9 cellular contexts compared by ENCODE assay signal in the genomic region with DNA sequence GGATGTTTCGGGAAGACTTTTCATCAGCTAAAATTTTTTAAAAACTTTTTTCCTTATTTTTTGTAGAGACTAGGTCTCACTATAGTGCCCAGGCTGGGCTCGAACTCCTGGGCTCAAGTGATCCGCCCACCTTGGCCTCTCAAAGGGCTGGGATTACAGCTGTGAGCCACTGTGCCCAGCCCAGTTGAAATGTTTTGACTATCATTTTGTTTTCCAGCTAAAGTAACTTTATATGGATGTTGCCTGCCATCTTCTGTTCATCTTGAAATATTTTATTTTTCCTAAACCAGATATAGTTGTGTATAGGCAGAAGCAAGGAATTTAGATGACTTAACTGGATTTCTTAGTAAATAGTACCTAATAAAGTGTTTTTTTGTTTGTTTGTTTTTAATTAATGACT. TPM values are rescaled to one million over a fixed set of nuclear protein-coding genes. Genes with fewer than 3 reads are reported as not detected.
DNase-seq lines count a peak whose midpoint lies in the region; ATAC-seq, FAIRE-seq and TF ChIP-seq lines count a peak whose summit lies in the region.
"Had no signal": no experiment of that assay in that cellular context is flagged by ENCODE, and none has a peak within 500 bp of the region (broad histone marks: within the 10 kb centered on the region; RNA-seq: fewer than 3 reads in every experiment).

No MANE protein-coding gene starts in this region.

- H2BK120ac ChIP-seq in mesenchymal stem cell (ENCODE audit: low read depth, low read length) = no peak overlapping the region

- no peaks in the 10 kb centered on the region for H3K4me1 Mint-ChIP-seq in endothelial cell (ENCODE audit: unreplicated experiment)
- H3K4me1 Mint-ChIP-seq in activated CD8-positive, alpha-beta T cell treated with anti-CD3 and anti-CD28 coated beads, Interleukin-2, amount 10 ng/mL, durations not matched to agents 7 days and 5 days (ENCODE audit: low read depth) = no peaks in the 10 kb centered on the region

- H4K8ac ChIP-seq in mesenchymal stem cell (ENCODE audit: low read length) = no peak overlapping the region

- H3K18ac ChIP-seq in mesenchymal stem cell (ENCODE audit: low read depth in 1 of 2, low read length in 2 of 2) = no peak overlapping the region

- H3K4me3 ChIP-seq in AG09309 (ENCODE audit: control insufficient read depth, low read depth, low read length) = no peak overlapping the region
- no peak overlapping the region for H3K4me3 ChIP-seq in mesenchymal stem cell (ENCODE audit: insufficient read depth in 1 of 2, low read depth in 1 of 2, low read length in 2 of 2)
- H3K4me3 ChIP-seq: SJCRH30 had no signal

- no peak overlapping the region for H3K27ac ChIP-seq in mesenchymal stem cell (ENCODE audit: low read length, poor library complexity, severe bottlenecking)
- H3K27ac ChIP-seq: SJCRH30 had no signal

- POLR2A ChIA-PET in activated CD8-positive, alpha-beta T cell treated with anti-CD3 and anti-CD28 coated beads, Interleukin-2, amount 10 ng/mL, durations not matched to agents 7 days and 5 days (lab: Charles Lee) = no interaction called here

- H3K9ac ChIP-seq in mesenchymal stem cell (ENCODE audit: low read length) = peak overlapping the region; percentile 78

- DNase-seq in AG09309 (ENCODE audit: low read depth) (no peak), MV-4-11 (lab: John Stamatoyannopoulos, UW) (peak; percentile 14), mesenchymal stem cell (peak; percentile 43), endothelial cell (ENCODE audit: low spot score) (no peak), SIG-M5 (lab: John Stamatoyannopoulos, UW) (no peak)
- no peak for DNase-seq in activated CD8-positive, alpha-beta T cell treated with anti-CD3 and anti-CD28 coated beads, Interleukin-2, amount 10 ng/mL, durations not matched to agents 7 days and 5 days

- FAIRE-seq in endometrium (lab: Jason Lieb, UNC) = peak; percentile 87

- no peaks in the 10 kb centered on the region for H3K9me3 ChIP-seq in mesenchymal stem cell (ENCODE audit: control insufficient read depth, low read length)
- H3K9me3 ChIP-seq: SJCRH30 had no signal

- no peaks in the 10 kb centered on the region for H3K27me3 ChIP-seq in mesenchymal stem cell (ENCODE audit: control insufficient read depth in 1 of 2, insufficient read depth in 1 of 2, low read length in 2 of 2)
- H3K27me3 ChIP-seq: SJCRH30 had no signal

- no peak overlapping the region for H2BK15ac ChIP-seq in mesenchymal stem cell (ENCODE audit: low read depth, poor library complexity, severe bottlenecking)

- no peak overlapping the region for H3K27ac Mint-ChIP-seq in endothelial cell (ENCODE audit: unreplicated experiment)
- H3K27ac Mint-ChIP-seq in activated CD8-positive, alpha-beta T cell treated with anti-CD3 and anti-CD28 coated beads, Interleukin-2, amount 10 ng/mL, durations not matched to agents 7 days and 5 days = no peak overlapping the region

- ATAC-seq in activated CD8-positive, alpha-beta T cell treated with anti-CD3 and anti-CD28 coated beads, Interleukin-2, amount 10 ng/mL, durations not matched to agents 7 days and 5 days = no peak
- ATAC-seq in HG03175 (IDR thresholded peaks at IDR 0.05; ENCODE audit: unreplicated experiment) = no peak

- peaks cover 0 to 30% of the 10 kb centered on the region in 2 experiments for H3K36me3 ChIP-seq in mesenchymal stem cell (ENCODE audit: control insufficient read depth in 1 of 2, insufficient read depth in 2 of 2, low read depth in 1 of 2, low read length in 2 of 2)
- H3K36me3 ChIP-seq: SJCRH30 had no signal

- H2AK5ac ChIP-seq in mesenchymal stem cell (ENCODE audit: low read length, severe bottlenecking) = no peak overlapping the region

- H3K27me3 Mint-ChIP-seq in endothelial cell (ENCODE audit: unreplicated experiment) = no peaks in the 10 kb centered on the region
- peaks cover 11% of the 10 kb centered on the region for H3K27me3 Mint-ChIP-seq in activated CD8-positive, alpha-beta T cell treated with anti-CD3 and anti-CD28 coated beads, Interleukin-2, amount 10 ng/mL, durations not matched to agents 7 days and 5 days (ENCODE audit: low read depth)

- CTCF ChIA-PET in activated CD8-positive, alpha-beta T cell treated with anti-CD3 and anti-CD28 coated beads, Interleukin-2, amount 10 ng/mL, durations not matched to agents 7 days and 5 days (lab: Charles Lee) = interaction anchor here (1.0 to 1.2 kb wide), 2 partner anchors 9 to 124 kb away, joined by 3 read pairs; no protein-coding TSS in a partner anchor

- WGBS in mesenchymal stem cell = 64% methylated on average over 2 of the region's 3 CpGs

- H3K9me3 Mint-ChIP-seq in endothelial cell (ENCODE audit: unreplicated experiment) = no peaks in the 10 kb centered on the region
- no peaks in the 10 kb centered on the region for H3K9me3 Mint-ChIP-seq in activated CD8-positive, alpha-beta T cell treated with anti-CD3 and anti-CD28 coated beads, Interleukin-2, amount 10 ng/mL, durations not matched to agents 7 days and 5 days (ENCODE audit: insufficient read depth)

- H3K4me2 ChIP-seq in mesenchymal stem cell (ENCODE audit: low read length, poor library complexity, severe bottlenecking) = no peak overlapping the region

- no peak overlapping the region for H3K23ac ChIP-seq in mesenchymal stem cell (ENCODE audit: low read length in 2 of 2)

- TF ChIP-seq CTCF in AG09309 (IDR thresholded peaks at IDR 0.05; ENCODE audit: control insufficient read depth, insufficient read depth, low read depth, low read length, missing control alignments) (peak; percentile 21), endothelial cell (IDR thresholded peaks at IDR 0.05; ENCODE audit: unreplicated experiment) (no peak)

- H2BK5ac ChIP-seq in mesenchymal stem cell (ENCODE audit: low read depth, low read length, poor library complexity, severe bottlenecking) = no peak overlapping the region

- no peak overlapping the region for H4K91ac ChIP-seq in mesenchymal stem cell (ENCODE audit: low read length)

- no peak overlapping the region for H3K4ac ChIP-seq in mesenchymal stem cell (ENCODE audit: low read depth in 1 of 2, low read length in 2 of 2)

- no peaks in the 10 kb centered on the region for H3K4me1 ChIP-seq in mesenchymal stem cell (ENCODE audit: control insufficient read depth, insufficient read depth, low read depth, low read length)

- H2BK12ac ChIP-seq in mesenchymal stem cell (ENCODE audit: low read length in 2 of 2) = no peak overlapping the region

- H2AFZ ChIP-seq in mesenchymal stem cell (ENCODE audit: low read depth, low read length) = no peak overlapping the region

- H3K14ac ChIP-seq in mesenchymal stem cell (ENCODE audit: low read length in 2 of 2) = no peak overlapping the region

- H3K4me3 Mint-ChIP-seq in endothelial cell (ENCODE audit: unreplicated experiment) = no peak overlapping the region
- H3K4me3 Mint-ChIP-seq in activated CD8-positive, alpha-beta T cell treated with anti-CD3 and anti-CD28 coated beads, Interleukin-2, amount 10 ng/mL, durations not matched to agents 7 days and 5 days = no peak overlapping the region

- no peaks in the 10 kb centered on the region for H3K79me1 ChIP-seq in mesenchymal stem cell (replicated peaks; ENCODE audit: low read length, poor library complexity, severe bottlenecking)

- no peaks in the 10 kb centered on the region for H3K36me3 Mint-ChIP-seq in endothelial cell (ENCODE audit: low read depth, unreplicated experiment)
- no peaks in the 10 kb centered on the region for H3K36me3 Mint-ChIP-seq in activated CD8-positive, alpha-beta T cell treated with anti-CD3 and anti-CD28 coated beads, Interleukin-2, amount 10 ng/mL, durations not matched to agents 7 days and 5 days (ENCODE audit: low read depth)

RNA-seq across cellular contexts. Expression of a gene that starts 7.0 kb away (rescaled TPM):
- polyA plus RNA-seq in mesenchymal stem cell (2013, experiment 1 of 2) = 8.7 TPM
- polyA plus RNA-seq in mesenchymal stem cell (2013, experiment 2 of 2) = 9.3 TPM
- 3.9 TPM for total RNA-seq in endothelial cell (ENCODE audit: unreplicated experiment)
- total RNA-seq in activated CD8-positive, alpha-beta T cell treated with anti-CD3 and anti-CD28 coated beads, Interleukin-2, amount 10 ng/mL, durations not matched to agents 7 days and 5 days = 1 to 10 TPM; 2.3 to 2.6 TPM

RNA-seq across cellular contexts. Expression of a gene that starts 7.2 kb away (rescaled TPM):
- polyA plus RNA-seq in mesenchymal stem cell (2013, experiment 1 of 2) = 7.4 TPM
- polyA plus RNA-seq in mesenchymal stem cell (2013, experiment 2 of 2) = 7.1 TPM
- total RNA-seq in endothelial cell (ENCODE audit: unreplicated experiment) = 8.9 TPM
- 10 to 100 TPM; 13.5 to 15.1 TPM for total RNA-seq in activated CD8-positive, alpha-beta T cell treated with anti-CD3 and anti-CD28 coated beads, Interleukin-2, amount 10 ng/mL, durations not matched to agents 7 days and 5 days

RNA-seq across cellular contexts. Expression of a gene that starts 58.9 kb away (rescaled TPM):
- 35.2 TPM for polyA plus RNA-seq in mesenchymal stem cell (2013, experiment 1 of 2)
- 34.4 TPM for polyA plus RNA-seq in mesenchymal stem cell (2013, experiment 2 of 2)
- 16.4 TPM for total RNA-seq in endothelial cell (ENCODE audit: unreplicated experiment)
- total RNA-seq in activated CD8-positive, alpha-beta T cell treated with anti-CD3 and anti-CD28 coated beads, Interleukin-2, amount 10 ng/mL, durations not matched to agents 7 days and 5 days = 10 to 100 TPM; 93.4 to 94.8 TPM
- total RNA-seq: SJCRH30 had no signal

Comparison
In these comparisons a context has a peak if more than half of its experiments do, and no peak if none do; other contexts are left out.
1. DNase-seq: peak in MV-4-11 (single experiment) and mesenchymal stem cell (single experiment); none in AG09309 (single experiment), endothelial cell (single experiment), SIG-M5 (single experiment) and activated CD8-positive, alpha-beta T cell treated with anti-CD3 and anti-CD28 coated beads, Interleukin-2, amount 10 ng/mL, durations not matched to agents 7 days and 5 days (single experiment).